In the genomic region with DNA sequence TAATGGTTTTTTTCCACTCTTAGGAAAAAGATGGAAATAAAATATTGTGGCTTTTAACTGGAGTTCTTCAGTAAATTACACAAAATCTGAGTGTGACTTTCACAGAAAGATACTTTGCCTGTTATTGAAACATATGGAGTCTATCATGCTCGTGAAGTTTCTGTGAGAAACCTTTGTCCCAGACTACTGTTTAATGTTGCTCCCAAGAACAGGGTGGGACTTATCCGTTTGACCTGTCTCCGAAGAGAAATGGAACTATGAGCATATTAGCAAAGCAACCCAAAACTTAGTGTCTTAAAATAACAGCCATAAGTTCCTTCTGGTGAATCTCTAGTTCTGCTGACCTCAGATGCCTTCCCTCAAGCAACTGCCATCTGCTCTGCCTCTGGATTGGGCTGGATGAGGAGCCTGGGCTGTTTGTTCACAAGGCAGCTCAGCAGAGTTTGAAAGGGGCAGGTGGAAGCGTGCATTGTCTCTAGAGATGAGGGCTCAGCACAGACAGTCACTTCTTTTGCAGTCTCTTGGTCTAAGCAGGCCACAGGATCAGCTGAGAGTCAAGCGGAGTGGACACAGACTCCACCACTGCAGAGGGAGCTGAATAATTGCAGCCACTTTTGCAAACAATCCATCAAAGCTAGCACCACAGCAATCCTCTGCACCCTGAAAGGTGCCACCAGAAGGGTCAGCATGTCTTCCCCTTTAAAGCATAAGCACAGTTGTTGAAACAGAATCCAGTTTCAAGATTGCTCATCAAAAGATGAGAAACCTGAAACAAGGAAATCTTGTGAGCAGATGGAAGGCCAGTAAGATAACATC, we compare ENCODE assay signal across 1 cellular context.
TF ChIP-seq lines count a peak whose summit lies in the region.

No MANE protein-coding gene starts in this region.

TF ChIP-seq in GM12878, 131 proteins besides CTCF, POLR2A, EP300 and RAD21 (continued from another document):
- no peak for TF ChIP-seq NKRF (conservative IDR thresholded peaks at IDR 0.05)
- no peak; the same call in 1 of the 2 replicates for TF ChIP-seq IKZF1 (conservative IDR thresholded peaks at IDR 0.05)
- TF ChIP-seq IRF4 (IDR thresholded peaks at IDR 0.05; ENCODE audit: low read depth, low read length), result 0 out of 2 replicates have a peak, but pooled peaks have one; percentile 61
